Comparison of ENCODE assay signal across 9 cellular contexts in genomic region chr14:69005432-69006148, GRCh38. TPM values are rescaled to one million over a fixed set of nuclear protein-coding genes. Genes with fewer than 3 reads are reported as not detected.
DNase-seq lines count a peak whose midpoint lies in the region; ATAC-seq and TF ChIP-seq lines count a peak whose summit lies in the region.
"Had no signal": no experiment of that assay in that cellular context is flagged by ENCODE, and none has a peak within 500 bp of the region (broad histone marks: within the 10 kb centered on the region; RNA-seq: fewer than 3 reads in every experiment).

No MANE protein-coding gene starts in this region.

- DNase-seq in CD4-positive, CD25-positive, alpha-beta regulatory T cell: no peak
- peak; percentile 64 for DNase-seq in NCI-H2196 (lab: John Stamatoyannopoulos, UW; ENCODE audit: unreplicated experiment)
- peak; percentile 93 for DNase-seq in epithelial cell of esophagus (ENCODE audit: low read depth)
- DNase-seq in neural crest cell (ENCODE audit: low read depth, low spot score): no peak
- no peak for DNase-seq in NCI-H510A treated with DMSO at 0.1 percent for 48 hours (lab: John Stamatoyannopoulos, UW)
- DNase-seq in GM20000 (ENCODE audit: low spot score): no peak
- no peak for DNase-seq in glutamatergic neuron
- DNase-seq in effector memory CD4-positive, alpha-beta T cell: no peak

- no peak for ATAC-seq in CD4-positive, CD25-positive, alpha-beta regulatory T cell (ENCODE audit: low read depth in 2 of 2)

- TF ChIP-seq CTCF in epithelial cell of esophagus (IDR thresholded peaks at IDR 0.05; ENCODE audit: insufficient read depth, low read depth, low read length, missing control alignments): no peak
- TF ChIP-seq CTCF in neural crest cell (conservative IDR thresholded peaks at IDR 0.05): no peak
- no peak for TF ChIP-seq CTCF in GM20000 (IDR thresholded peaks at IDR 0.05; ENCODE audit: extremely low read depth, missing control alignments)
- no peak for TF ChIP-seq CTCF in glutamatergic neuron (IDR thresholded peaks at IDR 0.05; ENCODE audit: partially characterized antibody, unreplicated experiment)

- peaks cover 0 to 6% (median 3%) of the 10 kb centered on the region in 4 donors for H3K4me1 Mint-ChIP-seq in CD4-positive, CD25-positive, alpha-beta regulatory T cell
- H3K4me1 Mint-ChIP-seq in neural crest cell (peaks cover 10% of the 10 kb centered on the region), glutamatergic neuron (ENCODE audit: low read depth, unreplicated experiment) (peaks cover 5% of the 10 kb centered on the region)

- no peaks in the 10 kb centered on the region for H3K36me3 ChIP-seq in CD4-positive, CD25-positive, alpha-beta regulatory T cell (ENCODE audit: control insufficient read depth, insufficient read depth, low read length)
- H3K36me3 ChIP-seq in effector memory CD4-positive, alpha-beta T cell (ENCODE audit: control insufficient read depth, insufficient read depth, low read length): no peaks in the 10 kb centered on the region

- no peaks in the 10 kb centered on the region for H3K9me3 ChIP-seq in CD4-positive, CD25-positive, alpha-beta regulatory T cell (ENCODE audit: control insufficient read depth in 2 of 2, low read length in 2 of 2)
- no peaks in the 10 kb centered on the region for H3K9me3 ChIP-seq in effector memory CD4-positive, alpha-beta T cell (ENCODE audit: control insufficient read depth, low read length)

- H3K4me3 Mint-ChIP-seq in CD4-positive, CD25-positive, alpha-beta regulatory T cell: no peak overlapping the region
- no peak overlapping the region for H3K4me3 Mint-ChIP-seq in neural crest cell
- no peak overlapping the region for H3K4me3 Mint-ChIP-seq in glutamatergic neuron (ENCODE audit: unreplicated experiment)
- H3K4me3 Mint-ChIP-seq: activated naive CD8-positive, alpha-beta T cell had no signal

- H3K4me3 ChIP-seq in CD4-positive, CD25-positive, alpha-beta regulatory T cell (ENCODE audit: low read depth, low read length): no peak overlapping the region
- no peak overlapping the region for H3K4me3 ChIP-seq in epithelial cell of esophagus (ENCODE audit: low read length)
- H3K4me3 ChIP-seq in effector memory CD4-positive, alpha-beta T cell (ENCODE audit: insufficient read depth, low read depth, low read length, poor library complexity, severe bottlenecking): no peak overlapping the region

- H3K27me3 ChIP-seq in CD4-positive, CD25-positive, alpha-beta regulatory T cell (ENCODE audit: control insufficient read depth, insufficient read depth, low read length): no peaks in the 10 kb centered on the region
- no peaks in the 10 kb centered on the region for H3K27me3 ChIP-seq in effector memory CD4-positive, alpha-beta T cell (replicated peaks; ENCODE audit: control insufficient read depth, insufficient read depth, low read length, poor library complexity, severe bottlenecking)

- no peaks in the 10 kb centered on the region for H3K36me3 Mint-ChIP-seq in CD4-positive, CD25-positive, alpha-beta regulatory T cell
- no peaks in the 10 kb centered on the region for H3K36me3 Mint-ChIP-seq in neural crest cell (ENCODE audit: low read depth)
- peaks cover 12% of the 10 kb centered on the region for H3K36me3 Mint-ChIP-seq in glutamatergic neuron (ENCODE audit: unreplicated experiment)
- H3K36me3 Mint-ChIP-seq: activated naive CD8-positive, alpha-beta T cell had no signal

- H3K9me3 Mint-ChIP-seq in CD4-positive, CD25-positive, alpha-beta regulatory T cell: no peaks in the 10 kb centered on the region
- peaks cover 6% of the 10 kb centered on the region for H3K9me3 Mint-ChIP-seq in neural crest cell
- peaks cover 5% of the 10 kb centered on the region for H3K9me3 Mint-ChIP-seq in glutamatergic neuron (ENCODE audit: unreplicated experiment)

- H3K4me1 ChIP-seq in CD4-positive, CD25-positive, alpha-beta regulatory T cell (ENCODE audit: control insufficient read depth, insufficient read depth, low read length, poor library complexity, severe bottlenecking): no peaks in the 10 kb centered on the region
- no peaks in the 10 kb centered on the region for H3K4me1 ChIP-seq in effector memory CD4-positive, alpha-beta T cell (ENCODE audit: control insufficient read depth, insufficient read depth, low read length, poor library complexity, severe bottlenecking)

- H3K27ac ChIP-seq in CD4-positive, CD25-positive, alpha-beta regulatory T cell (ENCODE audit: insufficient read depth, low read length, poor library complexity, severe bottlenecking): no peak overlapping the region
- no peak overlapping the region for H3K27ac ChIP-seq in effector memory CD4-positive, alpha-beta T cell (ENCODE audit: insufficient read depth, low read length, poor library complexity, severe bottlenecking)

- H3K27ac Mint-ChIP-seq in CD4-positive, CD25-positive, alpha-beta regulatory T cell: peak overlapping the region; percentile 14 to 70 (median 60)
- H3K27ac Mint-ChIP-seq in neural crest cell (ENCODE audit: unreplicated experiment) (peak overlapping the region; percentile 30), glutamatergic neuron (ENCODE audit: unreplicated experiment) (no peak overlapping the region)
- H3K27ac Mint-ChIP-seq: activated naive CD8-positive, alpha-beta T cell had no signal

- peaks cover 14% of the 10 kb centered on the region for H3K27me3 Mint-ChIP-seq in CD4-positive, CD25-positive, alpha-beta regulatory T cell
- H3K27me3 Mint-ChIP-seq in neural crest cell (ENCODE audit: low read depth) (no peaks in the 10 kb centered on the region), glutamatergic neuron (ENCODE audit: unreplicated experiment) (peaks cover 5% of the 10 kb centered on the region)
- H3K27me3 Mint-ChIP-seq: activated naive CD8-positive, alpha-beta T cell had no signal

RNA-seq across cellular contexts. Expression of gene ACTN1, which starts 26.5 kb away (rescaled TPM):
- 47.5 TPM for total RNA-seq in CD4-positive, CD25-positive, alpha-beta regulatory T cell
- 10 to 100 TPM; 28.3 to 78.8 (median 51.8) TPM for polyA plus RNA-seq in CD4-positive, CD25-positive, alpha-beta regulatory T cell
- total RNA-seq in neural crest cell: 73.9 and 77.1 TPM in 2 replicates
- 48.1 TPM for total RNA-seq in glutamatergic neuron (ENCODE audit: unreplicated experiment)

Comparison
In these comparisons a context has a peak if more than half of its experiments do, and no peak if none do; other contexts are left out.
1. DNase-seq: peak in NCI-H2196 (single experiment) and epithelial cell of esophagus (single experiment); none in CD4-positive, CD25-positive, alpha-beta regulatory T cell (0 of 3), neural crest cell (single experiment), NCI-H510A treated with DMSO at 0.1 percent for 48 hours (single experiment), GM20000 (single experiment), glutamatergic neuron (single experiment) and effector memory CD4-positive, alpha-beta T cell (0 of 3).